Comparison of ENCODE assay signal across 1 cellular context in genomic region chr4:40204507-40205258, GRCh38.
TF ChIP-seq lines count a peak whose summit lies in the region.

No MANE protein-coding gene starts in this region.

TF ChIP-seq in K562, 482 proteins besides CTCF, POLR2A, EP300 and RAD21 (continued from another document and continues in another):
- TF ChIP-seq, protein P1, sequence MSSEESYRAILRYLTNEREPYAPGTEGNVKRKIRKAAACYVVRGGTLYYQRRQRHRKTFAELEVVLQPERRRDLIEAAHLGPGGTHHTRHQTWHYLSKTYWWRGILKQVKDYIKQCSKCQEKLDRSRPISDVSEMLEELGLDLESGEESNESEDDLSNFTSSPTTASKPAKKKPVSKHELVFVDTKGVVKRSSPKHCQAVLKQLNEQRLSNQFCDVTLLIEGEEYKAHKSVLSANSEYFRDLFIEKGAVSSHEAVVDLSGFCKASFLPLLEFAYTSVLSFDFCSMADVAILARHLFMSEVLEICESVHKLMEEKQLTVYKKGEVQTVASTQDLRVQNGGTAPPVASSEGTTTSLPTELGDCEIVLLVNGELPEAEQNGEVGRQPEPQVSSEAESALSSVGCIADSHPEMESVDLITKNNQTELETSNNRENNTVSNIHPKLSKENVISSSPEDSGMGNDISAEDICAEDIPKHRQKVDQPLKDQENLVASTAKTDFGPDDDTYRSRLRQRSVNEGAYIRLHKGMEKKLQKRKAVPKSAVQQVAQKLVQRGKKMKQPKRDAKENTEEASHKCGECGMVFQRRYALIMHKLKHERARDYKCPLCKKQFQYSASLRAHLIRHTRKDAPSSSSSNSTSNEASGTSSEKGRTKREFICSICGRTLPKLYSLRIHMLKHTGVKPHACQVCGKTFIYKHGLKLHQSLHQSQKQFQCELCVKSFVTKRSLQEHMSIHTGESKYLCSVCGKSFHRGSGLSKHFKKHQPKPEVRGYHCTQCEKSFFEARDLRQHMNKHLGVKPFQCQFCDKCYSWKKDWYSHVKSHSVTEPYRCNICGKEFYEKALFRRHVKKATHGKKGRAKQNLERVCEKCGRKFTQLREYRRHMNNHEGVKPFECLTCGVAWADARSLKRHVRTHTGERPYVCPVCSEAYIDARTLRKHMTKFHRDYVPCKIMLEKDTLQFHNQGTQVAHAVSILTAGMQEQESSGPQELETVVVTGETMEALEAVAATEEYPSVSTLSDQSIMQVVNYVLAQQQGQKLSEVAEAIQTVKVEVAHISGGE (CRISPR knock-in tag; IDR thresholded peaks at IDR 0.05), result peak in 1 of 3 experiments; percentile 59; a peak in 1 of 6 replicates
- TF ChIP-seq USF1 (CRISPR knock-in tag; IDR thresholded peaks at IDR 0.05), result no peak
- TF ChIP-seq CBX2 (IDR thresholded peaks at IDR 0.05; ENCODE audit: insufficient read depth, low read length, poor library complexity, severe bottlenecking), result no peak
- 0 out of 2 replicates have a peak, but pooled peaks have one; percentile 14 for TF ChIP-seq ZBTB2 (IDR thresholded peaks at IDR 0.05)
- TF ChIP-seq, protein P2, sequence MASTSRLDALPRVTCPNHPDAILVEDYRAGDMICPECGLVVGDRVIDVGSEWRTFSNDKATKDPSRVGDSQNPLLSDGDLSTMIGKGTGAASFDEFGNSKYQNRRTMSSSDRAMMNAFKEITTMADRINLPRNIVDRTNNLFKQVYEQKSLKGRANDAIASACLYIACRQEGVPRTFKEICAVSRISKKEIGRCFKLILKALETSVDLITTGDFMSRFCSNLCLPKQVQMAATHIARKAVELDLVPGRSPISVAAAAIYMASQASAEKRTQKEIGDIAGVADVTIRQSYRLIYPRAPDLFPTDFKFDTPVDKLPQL (IDR thresholded peaks at IDR 0.05; ENCODE audit: extremely low read depth, insufficient read length), result no peak
- 0 out of 2 replicates have a peak, but pooled peaks have one; percentile 5 for TF ChIP-seq KLF6 (CRISPR knock-in tag; IDR thresholded peaks at IDR 0.05; ENCODE audit: borderline replicate concordance)
- TF ChIP-seq ZNF77 (CRISPR knock-in tag; IDR thresholded peaks at IDR 0.05), result no peak
- peak; percentile 57; the same call in 1 of the 2 replicates for TF ChIP-seq ZBTB26 (CRISPR knock-in tag; IDR thresholded peaks at IDR 0.05)
- TF ChIP-seq ZSCAN32 (CRISPR knock-in tag; IDR thresholded peaks at IDR 0.05), result peak; percentile 53; the same call in 1 of the 2 replicates
- peak; percentile 19 for TF ChIP-seq RBBP5 (IDR thresholded peaks at IDR 0.05; ENCODE audit: borderline replicate concordance, insufficient read depth, low read length, poor library complexity, severe bottlenecking)
- peak in 1 of 2 experiments; percentile 12; a peak in 1 of 4 replicates for TF ChIP-seq SRF (CRISPR knock-in tag; IDR thresholded peaks at IDR 0.05)
- TF ChIP-seq, protein P3, sequence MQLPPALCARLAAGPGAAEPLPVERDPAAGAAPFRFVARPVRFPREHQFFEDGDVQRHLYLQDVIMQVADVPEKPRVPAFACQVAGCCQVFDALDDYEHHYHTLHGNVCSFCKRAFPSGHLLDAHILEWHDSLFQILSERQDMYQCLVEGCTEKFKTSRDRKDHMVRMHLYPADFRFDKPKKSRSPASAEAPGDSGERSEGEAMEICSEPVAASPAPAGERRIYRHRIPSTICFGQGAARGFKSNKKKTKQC (CRISPR knock-in tag; IDR thresholded peaks at IDR 0.05), result no peak
- TF ChIP-seq ZNF436 (CRISPR knock-in tag; IDR thresholded peaks at IDR 0.05), result no peak
- TF ChIP-seq MEIS2 (IDR thresholded peaks at IDR 0.05; ENCODE audit: partially characterized antibody), result peak; percentile 32
- TF ChIP-seq, protein P4, sequence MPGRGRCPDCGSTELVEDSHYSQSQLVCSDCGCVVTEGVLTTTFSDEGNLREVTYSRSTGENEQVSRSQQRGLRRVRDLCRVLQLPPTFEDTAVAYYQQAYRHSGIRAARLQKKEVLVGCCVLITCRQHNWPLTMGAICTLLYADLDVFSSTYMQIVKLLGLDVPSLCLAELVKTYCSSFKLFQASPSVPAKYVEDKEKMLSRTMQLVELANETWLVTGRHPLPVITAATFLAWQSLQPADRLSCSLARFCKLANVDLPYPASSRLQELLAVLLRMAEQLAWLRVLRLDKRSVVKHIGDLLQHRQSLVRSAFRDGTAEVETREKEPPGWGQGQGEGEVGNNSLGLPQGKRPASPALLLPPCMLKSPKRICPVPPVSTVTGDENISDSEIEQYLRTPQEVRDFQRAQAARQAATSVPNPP (IDR thresholded peaks at IDR 0.05; ENCODE audit: borderline replicate concordance, insufficient read depth, insufficient read length), result no peak
- TF ChIP-seq ESRRA (IDR thresholded peaks at IDR 0.05; ENCODE audit: borderline replicate concordance, low read depth), result no peak
- TF ChIP-seq TFAM (CRISPR knock-in tag; conservative IDR thresholded peaks at IDR 0.05), result no peak
- no peak for TF ChIP-seq ELF1 (tag; IDR thresholded peaks at IDR 0.05)
- TF ChIP-seq MIER1 (IDR thresholded peaks at IDR 0.05; ENCODE audit: low read depth), result no peak
- TF ChIP-seq YY1 (IDR thresholded peaks at IDR 0.05; ENCODE audit: borderline replicate concordance in 1 of 3, control insufficient read depth in 1 of 3, extremely low read depth in 1 of 3, insufficient read depth in 3 of 3, insufficient read length in 1 of 3, insufficient replicate concordance in 2 of 3, low read depth in 1 of 3, low read length in 2 of 3), result peak in 1 of 3 experiments; percentile 59
- no peak for TF ChIP-seq ZBED1 (IDR thresholded peaks at IDR 0.05)
- peak; percentile 87; the same call in 1 of the 2 replicates for TF ChIP-seq ZNF584 (CRISPR knock-in tag; IDR thresholded peaks at IDR 0.05; ENCODE audit: low read depth)
- no peak for TF ChIP-seq KAT2B (IDR thresholded peaks at IDR 0.05; ENCODE audit: low read depth, low read length)
- no peak; the same call in 1 of the 2 replicates for TF ChIP-seq L3MBTL2 (IDR thresholded peaks at IDR 0.05)
- no peak for TF ChIP-seq CBX8 (IDR thresholded peaks at IDR 0.05; ENCODE audit: borderline replicate concordance, extremely low read depth, low read depth, low read length, poor library complexity, severe bottlenecking)
- no peak for TF ChIP-seq NBN (IDR thresholded peaks at IDR 0.05; ENCODE audit: low read depth)
- TF ChIP-seq ZNF217 (CRISPR knock-in tag; IDR thresholded peaks at IDR 0.05), result no peak
- TF ChIP-seq ZNF165 (CRISPR knock-in tag; IDR thresholded peaks at IDR 0.05; ENCODE audit: borderline replicate concordance), result peak; percentile 22; the same call in 1 of the 2 replicates
- 0 out of 2 replicates have a peak, but pooled peaks have one; percentile 17 for TF ChIP-seq ZNF263 (CRISPR knock-in tag; IDR thresholded peaks at IDR 0.05; ENCODE audit: borderline replicate concordance)
- no peak for TF ChIP-seq NR4A1 (CRISPR knock-in tag; IDR thresholded peaks at IDR 0.05)
- 0 out of 2 replicates have a peak, but pooled peaks have one; percentile 42 for TF ChIP-seq NR4A1 (tag; IDR thresholded peaks at IDR 0.05)
- TF ChIP-seq ATF1 (CRISPR knock-in tag; IDR thresholded peaks at IDR 0.05), result no peak
- TF ChIP-seq ATF1 (tag; IDR thresholded peaks at IDR 0.05), result peak; percentile 48; the same call in 1 of the 2 replicates
- peak; percentile 58; the same call in 1 of the 2 replicates for TF ChIP-seq HBP1 (CRISPR knock-in tag; IDR thresholded peaks at IDR 0.05)
- no peak for TF ChIP-seq SMAD2 (IDR thresholded peaks at IDR 0.05; ENCODE audit: low read depth, low read length)
- TF ChIP-seq TSC22D4 (tag; IDR thresholded peaks at IDR 0.05), result no peak
- 0 out of 2 replicates have a peak, but pooled peaks have one; percentile 5 for TF ChIP-seq FOXJ2 (tag; IDR thresholded peaks at IDR 0.05)
- TF ChIP-seq RHOXF2B (CRISPR knock-in tag; conservative IDR thresholded peaks at IDR 0.05), result peak; percentile 74; the same call in 1 of the 2 replicates
- no peak for TF ChIP-seq GABPB1 (CRISPR knock-in tag; IDR thresholded peaks at IDR 0.05)
- no peak for TF ChIP-seq CREBBP (IDR thresholded peaks at IDR 0.05; ENCODE audit: low read depth, low read length)
- TF ChIP-seq, protein P5, sequence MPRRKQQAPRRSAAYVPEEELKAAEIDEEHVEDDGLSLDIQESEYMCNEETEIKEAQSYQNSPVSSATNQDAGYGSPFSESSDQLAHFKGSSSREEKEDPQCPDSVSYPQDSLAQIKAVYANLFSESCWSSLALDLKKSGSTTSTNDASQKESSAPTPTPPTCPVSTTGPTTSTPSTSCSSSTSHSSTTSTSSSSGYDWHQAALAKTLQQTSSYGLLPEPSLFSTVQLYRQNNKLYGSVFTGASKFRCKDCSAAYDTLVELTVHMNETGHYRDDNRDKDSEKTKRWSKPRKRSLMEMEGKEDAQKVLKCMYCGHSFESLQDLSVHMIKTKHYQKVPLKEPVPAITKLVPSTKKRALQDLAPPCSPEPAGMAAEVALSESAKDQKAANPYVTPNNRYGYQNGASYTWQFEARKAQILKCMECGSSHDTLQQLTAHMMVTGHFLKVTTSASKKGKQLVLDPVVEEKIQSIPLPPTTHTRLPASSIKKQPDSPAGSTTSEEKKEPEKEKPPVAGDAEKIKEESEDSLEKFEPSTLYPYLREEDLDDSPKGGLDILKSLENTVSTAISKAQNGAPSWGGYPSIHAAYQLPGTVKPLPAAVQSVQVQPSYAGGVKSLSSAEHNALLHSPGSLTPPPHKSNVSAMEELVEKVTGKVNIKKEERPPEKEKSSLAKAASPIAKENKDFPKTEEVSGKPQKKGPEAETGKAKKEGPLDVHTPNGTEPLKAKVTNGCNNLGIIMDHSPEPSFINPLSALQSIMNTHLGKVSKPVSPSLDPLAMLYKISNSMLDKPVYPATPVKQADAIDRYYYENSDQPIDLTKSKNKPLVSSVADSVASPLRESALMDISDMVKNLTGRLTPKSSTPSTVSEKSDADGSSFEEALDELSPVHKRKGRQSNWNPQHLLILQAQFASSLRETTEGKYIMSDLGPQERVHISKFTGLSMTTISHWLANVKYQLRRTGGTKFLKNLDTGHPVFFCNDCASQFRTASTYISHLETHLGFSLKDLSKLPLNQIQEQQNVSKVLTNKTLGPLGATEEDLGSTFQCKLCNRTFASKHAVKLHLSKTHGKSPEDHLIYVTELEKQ (CRISPR knock-in tag; IDR thresholded peaks at IDR 0.05), result 0 out of 2 replicates have a peak, but pooled peaks have one; percentile 26
- TF ChIP-seq ZNF24 (IDR thresholded peaks at IDR 0.05), result no peak
- no peak for TF ChIP-seq RBM17 (IDR thresholded peaks at IDR 0.05; ENCODE audit: borderline replicate concordance, low read depth, low read length)
- TF ChIP-seq RBM14 (IDR thresholded peaks at IDR 0.05; ENCODE audit: borderline replicate concordance, insufficient read depth, low read depth, low read length), result no peak
- TF ChIP-seq DNMT1 (IDR thresholded peaks at IDR 0.05), result 0 out of 2 replicates have a peak, but pooled peaks have one; percentile 16
- TF ChIP-seq RBM22 (IDR thresholded peaks at IDR 0.05; ENCODE audit: low read depth, low read length, poor library complexity, severe bottlenecking), result no peak
- peak; percentile 17; the same call in 1 of the 2 replicates for TF ChIP-seq ZNF583 (CRISPR knock-in tag; IDR thresholded peaks at IDR 0.05)
- no peak for TF ChIP-seq IFI16 (CRISPR knock-in tag; IDR thresholded peaks at IDR 0.05)
- 0 out of 2 replicates have a peak, but pooled peaks have one; percentile 32 for TF ChIP-seq ZNF398 (CRISPR knock-in tag; IDR thresholded peaks at IDR 0.05)
- TF ChIP-seq NFXL1 (CRISPR knock-in tag; IDR thresholded peaks at IDR 0.05), result peak; percentile 56; the same call in 1 of the 2 replicates
- peak; percentile 86 for TF ChIP-seq DMBX1 (CRISPR knock-in tag; IDR thresholded peaks at IDR 0.05; ENCODE audit: borderline replicate concordance)
- TF ChIP-seq TEAD1 (CRISPR knock-in tag; IDR thresholded peaks at IDR 0.05), result no peak
